Comparison of ENCODE assay signal across 26 cellular contexts in the genomic region with DNA sequence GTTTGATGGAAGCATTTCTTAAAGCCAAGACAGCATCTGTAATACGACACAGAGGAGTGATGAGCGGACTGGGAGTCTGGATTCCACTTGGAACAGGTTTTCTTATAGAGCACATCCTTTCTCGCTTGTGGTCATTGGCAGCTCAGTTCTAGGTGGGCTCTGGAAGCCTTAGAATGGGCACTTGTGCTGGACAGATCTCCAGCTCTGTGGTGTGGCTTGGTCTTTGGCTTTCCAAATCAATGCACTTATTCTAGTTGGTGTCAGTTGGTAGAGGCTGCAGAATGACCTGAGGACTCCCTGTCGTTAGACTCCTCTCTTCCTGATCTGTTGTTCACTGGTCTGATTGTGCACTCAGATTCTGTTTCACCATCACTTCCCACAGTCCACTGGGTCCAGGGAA.
"Had no signal": no experiment of that assay in that cellular context is flagged by ENCODE, and none has a peak within 500 bp of the region (broad histone marks: within the 10 kb centered on the region; RNA-seq: fewer than 3 reads in every experiment).

No MANE protein-coding gene starts in this region.

- H3K27ac Mint-ChIP-seq: dendritic cell treated with granulocyte-macrophage colony-stimulating factor and Interleukin-4, amounts not matched to agents 40 ng/mL and 50 ng/mL, for 4 days; effector memory CD8-positive, alpha-beta T cell; endodermal cell had no signal

- H3K4me1 Mint-ChIP-seq: endodermal cell had no signal

- DNase-seq: colonic mucosa; cortex of kidney; dorsolateral prefrontal cortex; effector CD4-positive, alpha-beta T cell; effector CD8-positive, alpha-beta T cell; effector memory CD4-positive, alpha-beta T cell; effector memory CD8-positive, alpha-beta T cell; endodermal cell; erythroblast; esophagus squamous epithelium; foreskin fibroblast; foreskin keratinocyte; foreskin melanocyte; gastrocnemius medialis; glutamatergic neuron; head of caudate nucleus; heart left ventricle; heart right ventricle had no signal

- H3K9me3 Mint-ChIP-seq: effector memory CD8-positive, alpha-beta T cell; endodermal cell had no signal

- H3K36me3 ChIP-seq: colonic mucosa, esophagus squamous epithelium, gastrocnemius medialis, gastroesophageal sphincter had no signal

- H3K27me3 ChIP-seq: colonic mucosa, dorsolateral prefrontal cortex, esophagus squamous epithelium, foreskin keratinocyte, gastrocnemius medialis, gastroesophageal sphincter, heart left ventricle, heart right ventricle had no signal

- H3K4me3 ChIP-seq: colonic mucosa, coronary artery, dorsolateral prefrontal cortex, esophagus squamous epithelium, gastrocnemius medialis, gastroesophageal sphincter, heart left ventricle, heart right ventricle had no signal

- FAIRE-seq: colon, endometrium, endothelial cell of umbilical vein, frontal cortex had no signal

- H3K4me1 ChIP-seq: colonic mucosa, esophagus squamous epithelium, foreskin keratinocyte, gastrocnemius medialis had no signal

- H3K27ac ChIP-seq: colonic mucosa, coronary artery, dorsolateral prefrontal cortex, epithelial cell of prostate, esophagus squamous epithelium, foreskin keratinocyte, gastrocnemius medialis, gastroesophageal sphincter, heart left ventricle, heart right ventricle had no signal

- H3K4me3 Mint-ChIP-seq: dendritic cell treated with granulocyte-macrophage colony-stimulating factor and Interleukin-4, amounts not matched to agents 40 ng/mL and 50 ng/mL, for 4 days; effector memory CD8-positive, alpha-beta T cell; endodermal cell had no signal

- H3K27me3 Mint-ChIP-seq: effector memory CD8-positive, alpha-beta T cell had no signal

- H3K9me3 ChIP-seq: colonic mucosa, esophagus squamous epithelium, gastrocnemius medialis, gastroesophageal sphincter, heart right ventricle had no signal
